36 cellular contexts compared by ENCODE assay signal in the genomic region with DNA sequence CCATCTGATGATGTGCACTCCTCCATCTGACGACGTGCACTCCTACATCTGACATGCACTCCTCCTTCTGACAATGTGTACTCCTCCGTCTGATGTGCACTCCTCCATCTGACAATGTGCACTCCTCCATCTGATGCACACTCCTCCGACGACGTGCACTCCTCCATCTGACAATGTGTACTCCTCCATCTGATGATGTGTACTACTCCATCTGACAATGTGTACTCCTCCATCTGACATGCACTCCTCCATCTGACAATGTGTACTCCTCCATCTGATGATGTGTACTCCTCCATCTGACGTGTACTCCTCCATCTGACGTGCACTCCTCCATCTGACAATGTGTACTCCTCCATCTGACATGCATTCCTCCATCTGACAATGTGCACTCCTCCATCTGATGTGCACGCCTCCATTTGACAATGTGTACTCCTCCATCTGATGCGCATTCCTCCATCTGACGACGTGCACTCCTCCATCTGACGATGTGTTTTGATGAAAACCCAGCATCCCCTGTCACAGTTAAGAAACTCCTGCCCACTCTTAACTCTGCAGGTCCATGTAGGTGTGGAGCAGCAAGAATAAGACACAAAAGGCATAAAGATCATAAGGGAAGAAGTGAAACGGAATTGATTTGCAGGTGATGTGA. TPM values are rescaled to one million over a fixed set of nuclear protein-coding genes. Genes with fewer than 3 reads are reported as not detected.
"Had no signal": no experiment of that assay in that cellular context is flagged by ENCODE, and none has a peak within 500 bp of the region (broad histone marks: within the 10 kb centered on the region; RNA-seq: fewer than 3 reads in every experiment).

No MANE protein-coding gene starts in this region.

- H3K9me3 ChIP-seq: ascending aorta, gastrocnemius medialis, heart right ventricle had no signal

- H3K27ac Mint-ChIP-seq: activated CD4-positive, alpha-beta memory T cell treated with anti-CD3 and anti-CD28 coated beads for 36 hours; activated CD4-positive, alpha-beta T cell treated with anti-CD3 and anti-CD28 coated beads for 36 hours; activated CD4-positive, alpha-beta T cell treated with anti-CD3 and anti-CD28 coated beads, Interleukin-2, amount 10 ng/mL, durations not matched to agents 24 days and 14 days; activated CD8-positive, alpha-beta T cell treated with anti-CD3 and anti-CD28 coated beads, Interleukin-2, amount 10 ng/mL, durations not matched to agents 7 days and 5 days; activated naive CD4-positive, alpha-beta T cell treated with anti-CD3 and anti-CD28 coated beads, Interleukin-2, amount 10 ng/mL, durations not matched to agents 7 days and 5 days; activated naive CD4-positive, alpha-beta T cell treated with anti-CD3 and anti-CD28 coated beads, Interleukin-2, amount 50 U/mL, for 72 hours; activated naive CD8-positive, alpha-beta T cell treated with anti-CD3 and anti-CD28 coated beads, Interleukin-2, amount 10 ng/mL, durations not matched to agents 7 days and 5 days; activated T-helper 17 cell treated with anti-CD3 and anti-CD28 coated beads, Interleukin-2, amount 50 U/mL, for 72 hours; brain; effector memory CD8-positive, alpha-beta T cell; T-helper 17 cell; T-helper 2 cell treated with Interferon-gamma antibody and Interleukin-4, amounts not matched to agents 5 μg/mL and 100 μg/mL, for 36 hours had no signal

- DNase-seq: activated CD4-positive, alpha-beta memory T cell treated with anti-CD3 and anti-CD28 coated beads for 36 hours; activated CD4-positive, alpha-beta T cell treated with anti-CD3 and anti-CD28 coated beads for 36 hours; activated CD4-positive, alpha-beta T cell treated with anti-CD3 and anti-CD28 coated beads, Interleukin-2, amount 10 ng/mL, durations not matched to agents 24 days and 14 days; activated CD4-positive, CD25-positive, alpha-beta regulatory T cell; activated CD4-positive, CD25-positive, alpha-beta regulatory T cell treated with anti-CD3 and anti-CD28 coated beads, Interleukin-2, amount 50 U/mL, for 72 hours; activated CD8-positive, alpha-beta memory T cell treated with anti-CD3 and anti-CD28 coated beads, Interleukin-2, amount 50 U/mL, for 48 hours; activated CD8-positive, alpha-beta T cell treated with anti-CD3 and anti-CD28 coated beads, Interleukin-2, amount 10 ng/mL, durations not matched to agents 7 days and 5 days; activated gamma-delta T cell; activated naive CD4-positive, alpha-beta T cell; activated naive CD4-positive, alpha-beta T cell treated with anti-CD3 and anti-CD28 coated beads, Interleukin-2, amount 10 ng/mL, durations not matched to agents 7 days and 5 days; activated naive CD8-positive, alpha-beta T cell treated with anti-CD3 and anti-CD28 coated beads, Interleukin-2, amount 10 ng/mL, durations not matched to agents 7 days and 5 days; activated T-cell treated with anti-CD3 and anti-CD28 coated beads for 4 hours; activated T-cell treated with anti-CD3 and anti-CD28 coated beads, Interleukin-2, amount 50 U/mL, for 4 hours; cortex of kidney; dermis blood vessel endothelial cell; effector CD4-positive, alpha-beta T cell; effector memory CD8-positive, alpha-beta T cell; erythroblast; foreskin keratinocyte; gastrocnemius medialis; glutamatergic neuron; heart right ventricle; T-helper 1 cell; T-helper 17 cell; T1000 had no signal

- H3K4me3 ChIP-seq: ascending aorta, esophagus muscularis mucosa, gastrocnemius medialis, heart right ventricle had no signal

- H3K27ac ChIP-seq: ascending aorta, esophagus muscularis mucosa, foreskin keratinocyte, gastrocnemius medialis, heart right ventricle had no signal

- H3K27me3 ChIP-seq: ascending aorta had no signal

- H3K9me3 Mint-ChIP-seq: activated CD4-positive, alpha-beta T cell treated with anti-CD3 and anti-CD28 coated beads, Interleukin-2, amount 10 ng/mL, durations not matched to agents 24 days and 14 days; activated naive CD4-positive, alpha-beta T cell treated with anti-CD3 and anti-CD28 coated beads, Interleukin-2, amount 10 ng/mL, durations not matched to agents 7 days and 5 days; activated T-cell treated with anti-CD3 and anti-CD28 coated beads, Interleukin-2, amount 50 U/mL, for 4 hours; activated T-helper 17 cell treated with anti-CD3 and anti-CD28 coated beads, Interleukin-2, amount 50 U/mL, for 72 hours; central memory CD8-positive, alpha-beta T cell; effector memory CD8-positive, alpha-beta T cell; T-helper 2 cell treated with Interferon-gamma antibody and Interleukin-4, amounts not matched to agents 5 μg/mL and 100 μg/mL, for 36 hours had no signal

- H3K36me3 Mint-ChIP-seq: activated naive CD4-positive, alpha-beta T cell treated with anti-CD3 and anti-CD28 coated beads, Interleukin-2, amount 10 ng/mL, durations not matched to agents 7 days and 5 days; brain had no signal

- FAIRE-seq: colon had no signal

- H3K36me3 ChIP-seq: ascending aorta, esophagus muscularis mucosa, gastrocnemius medialis, heart right ventricle had no signal

- H3K27me3 Mint-ChIP-seq: central memory CD8-positive, alpha-beta T cell had no signal

- H3K4me1 Mint-ChIP-seq: brain had no signal

- H3K4me1 ChIP-seq: ascending aorta, esophagus muscularis mucosa, foreskin keratinocyte, gastrocnemius medialis, heart right ventricle had no signal

- H3K4me3 Mint-ChIP-seq: activated CD4-positive, alpha-beta memory T cell treated with anti-CD3 and anti-CD28 coated beads for 36 hours; activated CD4-positive, alpha-beta T cell treated with anti-CD3 and anti-CD28 coated beads for 36 hours; activated CD4-positive, alpha-beta T cell treated with anti-CD3 and anti-CD28 coated beads, Interleukin-2, amount 10 ng/mL, durations not matched to agents 24 days and 14 days; activated CD8-positive, alpha-beta T cell treated with anti-CD3 and anti-CD28 coated beads, Interleukin-2, amount 10 ng/mL, durations not matched to agents 7 days and 5 days; activated naive CD4-positive, alpha-beta T cell treated with anti-CD3 and anti-CD28 coated beads, Interleukin-2, amount 10 ng/mL, durations not matched to agents 7 days and 5 days; activated naive CD8-positive, alpha-beta T cell treated with anti-CD3 and anti-CD28 coated beads, Interleukin-2, amount 10 ng/mL, durations not matched to agents 7 days and 5 days; activated T-cell treated with anti-CD3 and anti-CD28 coated beads, Interleukin-2, amount 50 U/mL, for 4 hours; activated T-helper 17 cell treated with anti-CD3 and anti-CD28 coated beads, Interleukin-2, amount 50 U/mL, for 72 hours; brain; central memory CD8-positive, alpha-beta T cell; effector memory CD8-positive, alpha-beta T cell; T-helper 17 cell; T-helper 2 cell treated with Interferon-gamma antibody and Interleukin-4, amounts not matched to agents 5 μg/mL and 100 μg/mL, for 36 hours had no signal

RNA-seq across cellular contexts. Expression of gene IL17REL, which starts 9.7 kb away (rescaled TPM):
- total RNA-seq: activated CD8-positive, alpha-beta T cell treated with anti-CD3 and anti-CD28 coated beads, Interleukin-2, amount 10 ng/mL, durations not matched to agents 7 days and 5 days; activated naive CD8-positive, alpha-beta T cell treated with anti-CD3 and anti-CD28 coated beads, Interleukin-2, amount 10 ng/mL, durations not matched to agents 7 days and 5 days; ascending aorta; bronchial epithelial cell; cardiac septum; esophagus muscularis mucosa; foreskin keratinocyte; gastrocnemius medialis; T-helper 17 cell had no signal
- polyA plus RNA-seq: foreskin keratinocyte, heart right ventricle had no signal

RNA-seq across cellular contexts. Expression of gene TTLL8, which starts 35.8 kb away (rescaled TPM):
- total RNA-seq: activated CD4-positive, alpha-beta memory T cell treated with anti-CD3 and anti-CD28 coated beads for 36 hours; activated CD4-positive, alpha-beta T cell treated with anti-CD3 and anti-CD28 coated beads for 36 hours; activated CD4-positive, alpha-beta T cell treated with anti-CD3 and anti-CD28 coated beads, Interleukin-2, amount 10 ng/mL, durations not matched to agents 24 days and 14 days; activated CD8-positive, alpha-beta T cell treated with anti-CD3 and anti-CD28 coated beads, Interleukin-2, amount 10 ng/mL, durations not matched to agents 7 days and 5 days; activated naive CD4-positive, alpha-beta T cell treated with anti-CD3 and anti-CD28 coated beads, Interleukin-2, amount 50 U/mL, for 72 hours; activated naive CD8-positive, alpha-beta T cell treated with anti-CD3 and anti-CD28 coated beads, Interleukin-2, amount 10 ng/mL, durations not matched to agents 7 days and 5 days; activated T-cell treated with anti-CD3 and anti-CD28 coated beads, Interleukin-2, amount 50 U/mL, for 4 hours; activated T-helper 17 cell treated with anti-CD3 and anti-CD28 coated beads, Interleukin-2, amount 50 U/mL, for 72 hours; ascending aorta; bronchial epithelial cell; cardiac septum; cerebellum; dermis blood vessel endothelial cell; esophagus muscularis mucosa; foreskin keratinocyte; gastrocnemius medialis; heart right ventricle; T-helper 17 cell had no signal
- polyA plus RNA-seq: foreskin keratinocyte, heart right ventricle had no signal
